17 cellular contexts compared by ENCODE assay signal in the genomic region with DNA sequence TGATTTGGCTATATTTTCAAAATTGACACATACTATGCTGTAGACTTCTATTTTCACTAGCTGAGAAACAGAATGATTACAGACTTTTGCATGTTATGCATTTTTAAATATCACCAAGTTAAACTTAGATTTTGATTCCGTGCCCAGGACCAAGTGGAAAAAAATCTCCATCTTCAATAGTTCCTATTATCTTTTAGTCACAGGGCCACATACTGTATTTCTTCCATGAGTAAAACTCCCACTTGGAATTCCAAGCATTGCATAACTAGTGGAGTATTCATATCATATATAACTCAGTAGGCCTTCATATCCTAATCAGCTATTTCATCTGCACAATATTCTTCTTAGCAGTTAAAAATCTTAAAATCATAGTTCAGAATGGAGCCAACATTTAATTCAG.
DNase-seq lines count a peak whose midpoint lies in the region; ATAC-seq lines count a peak whose summit lies in the region.
"Had no signal": no experiment of that assay in that cellular context is flagged by ENCODE, and none has a peak within 500 bp of the region (broad histone marks: within the 10 kb centered on the region; RNA-seq: fewer than 3 reads in every experiment).

No MANE protein-coding gene starts in this region.

- H3K36me3 Mint-ChIP-seq in T-helper 17 cell (ENCODE audit: low read depth) = peaks cover 9% of the 10 kb centered on the region

- DNase-seq in EL (peak; percentile 16), T-helper 17 cell (no peak), fibroblast of peridontal ligament (ENCODE audit: extremely low read depth) (peak; percentile 77), stromal cell of bone marrow (ENCODE audit: low read depth) (peak; percentile 52), NCI-H2029 (lab: John Stamatoyannopoulos, UW) (no peak), NCI-H2196 treated with DMSO at 0.1 percent for 48 hours (lab: John Stamatoyannopoulos, UW; ENCODE audit: unreplicated experiment) (no peak)
- no peak for DNase-seq in activated CD4-positive, alpha-beta T cell treated with anti-CD3 and anti-CD28 coated beads for 1 hour
- DNase-seq: AML-193, H9, MM.1S, NCI-H1417, NCI-H1694, NCI-H2081, NCI-H524, NCI-H748 treated with DMSO at 0.1 percent for 48 hours had no signal

- H3K9me3 ChIP-seq in T-helper 17 cell (ENCODE audit: control insufficient read depth, low read length, poor library complexity, severe bottlenecking) = no peaks in the 10 kb centered on the region

- H3K27me3 Mint-ChIP-seq in T-helper 17 cell = no peaks in the 10 kb centered on the region

- no peak overlapping the region for H3K4me3 Mint-ChIP-seq in T-helper 17 cell
- H3K4me3 Mint-ChIP-seq: GM23338, H9 had no signal

- no peak for ATAC-seq in T-helper 17 cell
- ATAC-seq: GM23338, SK-N-SH treated with all-trans-retinoic acid at 6 μM for 48 hours had no signal

- H3K27ac Mint-ChIP-seq in T-helper 17 cell = peak overlapping the region; percentile 65
- H3K27ac Mint-ChIP-seq: GM23338, H9 had no signal

- H3K4me1 Mint-ChIP-seq in T-helper 17 cell = peaks cover 23% of the 10 kb centered on the region

Comparison
In these comparisons a context has a peak if more than half of its experiments do, and no peak if none do; other contexts are left out.
1. DNase-seq: peak in EL (single experiment), fibroblast of peridontal ligament (single experiment) and stromal cell of bone marrow (single experiment); none in T-helper 17 cell (0 of 3), activated CD4-positive, alpha-beta T cell treated with anti-CD3 and anti-CD28 coated beads for 1 hour (single experiment), NCI-H2029 (single experiment) and NCI-H2196 treated with DMSO at 0.1 percent for 48 hours (single experiment).